ENCODE assay signal across 13 cellular contexts in genomic region chr19:18423258-18424020, GRCh38. TPM values are rescaled to one million over a fixed set of nuclear protein-coding genes. Genes with fewer than 3 reads are reported as not detected.
A peak's percentile ranks its signal among the peaks of the same experiment; 100 is the strongest.
DNase-seq lines count a peak whose midpoint lies in the region; ATAC-seq, FAIRE-seq and TF ChIP-seq lines count a peak whose summit lies in the region.
"Had no signal": no experiment of that assay in that cellular context is flagged by ENCODE, and none has a peak within 500 bp of the region (broad histone marks: within the 10 kb centered on the region; RNA-seq: fewer than 3 reads in every experiment).

No MANE protein-coding gene starts in this region.

- H3K18ac ChIP-seq in H1 (ENCODE audit: extremely low read depth, low read length) (no peak overlapping the region; the same call in 1 of the 2 replicates), H9 (ENCODE audit: insufficient read length, low read depth, low read length) (no peak overlapping the region)

- 85% methylated on average over 21 of the region's 21 CpGs; no CpG with 5 or more reads in 1 of the 2 experiments for WGBS in H1 (ENCODE audit: extremely low coverage in 1 of 2, insufficient coverage in 1 of 2, insufficient read length in 1 of 2, insufficient replicate concordance in 2 of 2, low coverage in 1 of 2, low lambda C conversion rate in 2 of 2, missing lambda C conversion rate in 1 of 2), 2 experiments
- WGBS in H9 (ENCODE audit: extremely low coverage, insufficient read length, low lambda C conversion rate), result no CpG with 5 or more reads among the region's 21 CpGs
- WGBS in prostate gland, result 82% methylated on average over 21 of the region's 21 CpGs

- peaks cover under 1 to 18% (median 14%) of the 10 kb centered on the region in 4 experiments for H3K27me3 ChIP-seq in H1 (replicated peaks in 1 of 4; ENCODE audit: control insufficient read depth in 3 of 4, extremely low read depth in 1 of 4, insufficient read depth in 3 of 4, low read length in 3 of 4)
- H3K27me3 ChIP-seq in H9 (ENCODE audit: insufficient read depth, low read length), result no peaks in the 10 kb centered on the region; the same call in 1 of the 2 replicates
- no peaks in the 10 kb centered on the region for H3K27me3 ChIP-seq in prostate gland (replicated peaks; ENCODE audit: insufficient read depth)

- H3K36me3 ChIP-seq in H1 (ENCODE audit: control insufficient read depth in 2 of 4, insufficient read depth in 4 of 4, low read length in 3 of 4) (no peaks in the 10 kb centered on the region), prostate gland (no peaks in the 10 kb centered on the region)
- H3K36me3 ChIP-seq: thoracic aorta had no signal

- no peak for ATAC-seq in T-cell (replicated peaks in 1 of 4)
- ATAC-seq in HG02938 (IDR thresholded peaks at IDR 0.05; ENCODE audit: unreplicated experiment), result no peak

- H3K56ac ChIP-seq in H1 (replicated peaks; ENCODE audit: insufficient read length, low read depth, low read length) (no peak overlapping the region), H9 (ENCODE audit: insufficient read length, low read depth, low read length) (no peak overlapping the region)

- H2AFZ ChIP-seq in H1 (ENCODE audit: low read length), result no peak overlapping the region
- H2AFZ ChIP-seq in H9 (ENCODE audit: low read length), result no peak overlapping the region

- H4K5ac ChIP-seq in H1 (ENCODE audit: insufficient read length, low read depth, low read length) (no peak overlapping the region), H9 (ENCODE audit: insufficient read length, low read depth, low read length) (no peak overlapping the region)

- H3K9ac ChIP-seq in H1 (replicated peaks in 1 of 4; ENCODE audit: extremely low read depth in 1 of 4, low read depth in 3 of 4, low read length in 3 of 4), result no peak overlapping the region
- H3K9ac ChIP-seq in H9 (ENCODE audit: extremely low read depth, insufficient read length, low read length), result no peak overlapping the region

- TF ChIP-seq POLR2A in H1 (IDR thresholded peaks at IDR 0.05; ENCODE audit: control extremely low read depth in 1 of 2, low read depth in 2 of 2, low read length in 2 of 2), result no peak
- no peak for TF ChIP-seq POLR2A in prostate gland (IDR thresholded peaks at IDR 0.05)

- peak overlapping the region; percentile 68 for H3K27ac Mint-ChIP-seq in T-helper 2 cell treated with Interferon-gamma antibody and Interleukin-4, amounts not matched to agents 5 μg/mL and 100 μg/mL, for 36 hours
- peak overlapping the region; percentile 82 to 95 for H3K27ac Mint-ChIP-seq in T-cell
- H3K27ac Mint-ChIP-seq in progenitor cell of endocrine pancreas, result peak overlapping the region; percentile 59
- H3K27ac Mint-ChIP-seq in H9, result peak overlapping the region in 1 of 3 experiments; percentile 76; a peak in 2 of 7 replicates

- H3K23ac ChIP-seq in H1 (ENCODE audit: insufficient read length), result no peak overlapping the region
- no peak overlapping the region for H3K23ac ChIP-seq in H9 (ENCODE audit: insufficient read length, low read depth, low read length)

- peaks cover 43% of the 10 kb centered on the region for H3K4me1 Mint-ChIP-seq in T-helper 2 cell treated with Interferon-gamma antibody and Interleukin-4, amounts not matched to agents 5 μg/mL and 100 μg/mL, for 36 hours (ENCODE audit: low read depth)
- peaks cover 53 to 71% (median 56%) of the 10 kb centered on the region in 3 donors for H3K4me1 Mint-ChIP-seq in T-cell
- H3K4me1 Mint-ChIP-seq in progenitor cell of endocrine pancreas (ENCODE audit: low read depth), result peaks cover 4% of the 10 kb centered on the region
- H3K4me1 Mint-ChIP-seq in H9, result peaks cover 43 to 54% of the 10 kb centered on the region in 2 experiments

- no peaks in the 10 kb centered on the region for H3K9me3 Mint-ChIP-seq in T-helper 2 cell treated with Interferon-gamma antibody and Interleukin-4, amounts not matched to agents 5 μg/mL and 100 μg/mL, for 36 hours
- no peaks in the 10 kb centered on the region for H3K9me3 Mint-ChIP-seq in T-cell
- H3K9me3 Mint-ChIP-seq in progenitor cell of endocrine pancreas (ENCODE audit: low read depth), result no peaks in the 10 kb centered on the region
- no peaks in the 10 kb centered on the region; a peak in 2 of 5 replicates for H3K9me3 Mint-ChIP-seq in H9

- H3K23me2 ChIP-seq in H1 (ENCODE audit: low read depth, low read length) (peaks cover 8% of the 10 kb centered on the region; the same call in 1 of the 2 replicates), H9 (ENCODE audit: insufficient read length, low read depth, low read length, poor library complexity, severe bottlenecking) (peaks cover 3% of the 10 kb centered on the region)

- H2BK5ac ChIP-seq in H1 (ENCODE audit: low read depth, low read length), result no peak overlapping the region
- H2BK5ac ChIP-seq in H9 (ENCODE audit: insufficient read length, low read length), result no peak overlapping the region

- peak overlapping the region; percentile 43; the same call in 1 of the 2 replicates for H2BK20ac ChIP-seq in H1 (ENCODE audit: low read length)
- H2BK20ac ChIP-seq in H9 (ENCODE audit: low read depth, low read length, poor library complexity, severe bottlenecking), result no peak overlapping the region

- no peaks in the 10 kb centered on the region for H3K9me3 ChIP-seq in H1 (ENCODE audit: insufficient read depth in 2 of 2, low read depth in 1 of 2, low read length in 1 of 2)
- no peaks in the 10 kb centered on the region for H3K9me3 ChIP-seq in H9 (ENCODE audit: control insufficient read depth, low read depth, low read length)
- no peaks in the 10 kb centered on the region for H3K9me3 ChIP-seq in prostate gland
- H3K9me3 ChIP-seq: thoracic aorta had no signal

- H3K27ac ChIP-seq in H1 (ENCODE audit: low read depth, low read length) (no peak overlapping the region), H9 (ENCODE audit: insufficient read length, low read depth, low read length) (no peak overlapping the region), prostate gland (no peak overlapping the region)

- no peak for DNase-seq in T-helper 2 cell treated with Interferon-gamma antibody and Interleukin-4, amounts not matched to agents 5 μg/mL and 100 μg/mL, for 36 hours (ENCODE audit: low spot score)
- DNase-seq in T-helper 2 cell, result no peak
- no peak for DNase-seq in T-cell
- DNase-seq in H1 (ENCODE audit: low read depth in 1 of 2, low spot score in 2 of 2), result no peak
- no peak for DNase-seq in progenitor cell of endocrine pancreas (ENCODE audit: low spot score, unreplicated experiment)
- DNase-seq in H9, result no peak
- no peak for DNase-seq in prostate gland (ENCODE audit: low spot score)
- DNase-seq: activated CD4-positive, CD25-positive, alpha-beta regulatory T cell treated with anti-CD3 and anti-CD28 coated beads, Interleukin-2, amount 50 U/mL, for 72 hours; Kasumi-1; NCI-H2029 treated with DMSO at 0.1 percent for 48 hours had no signal

- intact Hi-C loops in prostate gland (cut with DNase I), result no loop called here

- H4K8ac ChIP-seq in H1 (ENCODE audit: extremely low read depth, insufficient read depth, low read length) (peak overlapping the region; percentile 14; the same call in 1 of the 2 replicates), H9 (replicated peaks; ENCODE audit: insufficient read length, low read depth, low read length) (no peak overlapping the region)

- H2BK12ac ChIP-seq in H1 (ENCODE audit: low read depth, low read length) (peak overlapping the region; percentile 60; the same call in 1 of the 2 replicates), H9 (ENCODE audit: insufficient read length, low read depth, low read length) (no peak overlapping the region)

- TF ChIP-seq CTCF in H1 (IDR thresholded peaks at IDR 0.05; ENCODE audit: control extremely low read depth in 1 of 3, insufficient read depth in 1 of 3, low read depth in 1 of 3, low read length in 3 of 3) (no peak), progenitor cell of endocrine pancreas (IDR thresholded peaks at IDR 0.05; ENCODE audit: unreplicated experiment) (no peak), H9 (conservative IDR thresholded peaks at IDR 0.05) (no peak), prostate gland (IDR thresholded peaks at IDR 0.05) (no peak)

- H2AK5ac ChIP-seq in H1 (ENCODE audit: low read depth, low read length), result peak overlapping the region; percentile 75; the same call in 1 of the 2 replicates
- no peak overlapping the region for H2AK5ac ChIP-seq in H9 (ENCODE audit: insufficient read length, low read length)

- peaks cover 4 to 19% of the 10 kb centered on the region in 2 experiments for H4K20me1 ChIP-seq in H1 (replicated peaks in 1 of 2; ENCODE audit: control insufficient read depth in 1 of 2, insufficient read depth in 2 of 2, low read length in 2 of 2)
- no peaks in the 10 kb centered on the region for H4K20me1 ChIP-seq in H9 (ENCODE audit: control insufficient read depth, insufficient read depth, insufficient read length)

- no peak for TF ChIP-seq EP300 in H1 (IDR thresholded peaks at IDR 0.05; ENCODE audit: borderline replicate concordance in 1 of 2, low read depth in 2 of 2, low read length in 2 of 2)

- POLR2A ChIA-PET in T-cell (lab: Charles Lee), result no interaction called here
- POLR2A ChIA-PET in H1 (lab: Charles Lee; ENCODE audit: partially characterized antibody), result interaction anchor here (1.0 to 3.8 kb wide), 2 partner anchors 11 to 142 kb away, joined by 3 to 27 read pairs; partner anchors contain the start of gene JUND

- H3K79me1 ChIP-seq in H1 (ENCODE audit: low read depth, low read length) (peaks cover 3% of the 10 kb centered on the region; the same call in 1 of the 2 replicates), H9 (ENCODE audit: insufficient read depth, low read depth, low read length, poor library complexity, severe bottlenecking) (no peaks in the 10 kb centered on the region)

- peaks cover 14% of the 10 kb centered on the region for H3K36me3 Mint-ChIP-seq in T-helper 2 cell treated with Interferon-gamma antibody and Interleukin-4, amounts not matched to agents 5 μg/mL and 100 μg/mL, for 36 hours (ENCODE audit: low read depth)
- no peaks in the 10 kb centered on the region for H3K36me3 Mint-ChIP-seq in T-cell
- H3K36me3 Mint-ChIP-seq in progenitor cell of endocrine pancreas (ENCODE audit: insufficient read depth), result no peaks in the 10 kb centered on the region
- peaks cover 0 to 5% (median 0%) of the 10 kb centered on the region in 3 experiments; a peak in 1 of 7 replicates for H3K36me3 Mint-ChIP-seq in H9 (ENCODE audit: insufficient read depth in 1 of 3, low read depth in 3 of 3)

- CTCF ChIA-PET in T-cell (lab: Charles Lee), result no interaction called here
- CTCF ChIA-PET in H1 (lab: Charles Lee; ENCODE audit: partially characterized antibody), result interaction anchor here (1.0 to 4.1 kb wide), 5 partner anchors 13 to 95 kb away, joined by 4 to 30 read pairs (median 5); no protein-coding TSS in a partner anchor

- H2BK120ac ChIP-seq in H1 (replicated peaks; ENCODE audit: low read depth, low read length), result no peak overlapping the region
- H2BK120ac ChIP-seq in H9 (ENCODE audit: low read depth, low read length, poor library complexity, severe bottlenecking), result no peak overlapping the region

- H3K4me1 ChIP-seq in H1 (replicated peaks in 1 of 4; ENCODE audit: control insufficient read depth in 3 of 4, insufficient read depth in 4 of 4, low read length in 3 of 4) (peaks cover 0 to 32% (median 21%) of the 10 kb centered on the region in 4 experiments; a peak in 6 of 7 replicates), H9 (ENCODE audit: insufficient read depth, low read length) (peaks cover 4% of the 10 kb centered on the region; the same call in 1 of the 2 replicates), prostate gland (replicated peaks) (peaks cover 5% of the 10 kb centered on the region)

- H2BK15ac ChIP-seq in H1 (ENCODE audit: low read length) (0 out of 2 replicates have a peak overlapping the region, but pooled peaks have one; percentile 72), H9 (ENCODE audit: low read depth, low read length) (no peak overlapping the region)

- no peaks in the 10 kb centered on the region for H3K27me3 Mint-ChIP-seq in T-helper 2 cell treated with Interferon-gamma antibody and Interleukin-4, amounts not matched to agents 5 μg/mL and 100 μg/mL, for 36 hours (ENCODE audit: low read depth)
- H3K27me3 Mint-ChIP-seq in T-cell (peaks cover 0 to 3% of the 10 kb centered on the region in 2 donors), progenitor cell of endocrine pancreas (peaks cover 32% of the 10 kb centered on the region), H9 (ENCODE audit: low read depth) (peaks cover 38% of the 10 kb centered on the region)

- H3K4me3 Mint-ChIP-seq in T-helper 2 cell treated with Interferon-gamma antibody and Interleukin-4, amounts not matched to agents 5 μg/mL and 100 μg/mL, for 36 hours, result peak overlapping the region; percentile 98
- H3K4me3 Mint-ChIP-seq in T-cell (peak overlapping the region; percentile 31 to 89 (median 60)), progenitor cell of endocrine pancreas (ENCODE audit: low read depth) (no peak overlapping the region), H9 (peak overlapping the region in 1 of 2 experiments; percentile 38; a peak in 1 of 5 replicates)

- H3K4me2 ChIP-seq in H1 (ENCODE audit: insufficient read depth in 1 of 2, low read depth in 2 of 2, low read length in 2 of 2) (no peak overlapping the region), H9 (ENCODE audit: insufficient read depth, insufficient read length, low read length) (no peak overlapping the region)

- TF ChIP-seq RAD21 in H1 (IDR thresholded peaks at IDR 0.05 in 1 of 2, conservative IDR thresholded peaks at IDR 0.05 in 1 of 2; ENCODE audit: low read depth in 2 of 2, low read length in 2 of 2), result no peak

- peak overlapping the region; percentile 42 for H4K91ac ChIP-seq in H1 (replicated peaks; ENCODE audit: insufficient read length, low read length)
- H4K91ac ChIP-seq in H9 (ENCODE audit: insufficient read length, low read depth, low read length), result no peak overlapping the region

- H3T11ph ChIP-seq in H9 (ENCODE audit: low read length), result no peak overlapping the region

- H3K79me2 ChIP-seq in H1 (ENCODE audit: control insufficient read depth in 1 of 2, insufficient read depth in 2 of 2, low read length in 2 of 2), result peaks cover 0 to 4% of the 10 kb centered on the region in 2 experiments; a peak in 1 of 4 replicates
- no peaks in the 10 kb centered on the region for H3K79me2 ChIP-seq in H9 (ENCODE audit: insufficient read depth, low read length)

- H3K4me3 ChIP-seq in H1 (ENCODE audit: extremely low read depth in 1 of 4, insufficient read depth in 2 of 4, low read depth in 3 of 4, low read length in 4 of 4) (no peak overlapping the region; a peak in 1 of 8 replicates), prostate gland (no peak overlapping the region)
- H3K4me3 ChIP-seq: lung, thoracic aorta had no signal

- H3K14ac ChIP-seq in H1 (ENCODE audit: insufficient read length) (no peak overlapping the region), H9 (ENCODE audit: insufficient read depth, low read length) (no peak overlapping the region; the same call in 1 of the 2 replicates)

- no peak for FAIRE-seq in H1 (lab: Jason Lieb, UNC)

- H3K4ac ChIP-seq in H1 (replicated peaks; ENCODE audit: insufficient read length, low read depth, low read length), result peak overlapping the region; percentile 53
- H3K4ac ChIP-seq in H9 (ENCODE audit: low read depth, low read length), result no peak overlapping the region

RNA-seq across cellular contexts. Expression of gene SSBP4, which starts 4.2 kb away (rescaled TPM):
- total RNA-seq in T-cell (100 to 1,000 TPM in 4 of 5 donors, 10 to 100 TPM in 1; 71.3 to 127 (median 102) TPM), progenitor cell of endocrine pancreas (57.7 and 61.8 TPM in 2 replicates), H9 (2021) (46.1 and 50.0 TPM in 2 replicates), prostate gland (100 to 1,000 TPM in 1 of 2 donors, 10 to 100 TPM in 1; 71.5 to 120 TPM)
- total RNA-seq in H1 (2021; fragmentation: NEBNext Ultra II Directional; extraction: Animal tissue kit (Norgen Biotek cat#: 25700)), result 26.4 and 30.5 TPM in 2 replicates
- 33.7 and 51.3 TPM in 2 replicates for polyA plus RNA-seq in H1 (2011; rRNA removed)
- 28.5 TPM for polyA plus RNA-seq in H1 (2011; cell fraction: cytosol; rRNA removed)
- 60.9 TPM for polyA plus RNA-seq in H1 (2011; cell fraction: nucleus; rRNA removed)
- 11.5 to 29.1 TPM (median 22.0 TPM) in 4 replicates for polyA plus RNA-seq in H1 (2012, experiment 1 of 2)
- 26.6 TPM for polyA plus RNA-seq in H1 (2012, experiment 2 of 2)
- polyA plus RNA-seq in H1 (2013, experiment 1 of 2), result 40.7 TPM
- polyA plus RNA-seq in H1 (2013, experiment 2 of 2), result 42.3 TPM
- 1.9 and 3.2 TPM in 2 replicates for polyA minus RNA-seq in H1 (2011; rRNA and poly(A)+ RNA removed)
- polyA minus RNA-seq in H1 (2011; cell fraction: cytosol; rRNA and poly(A)+ RNA removed), result 25.3 TPM
- polyA minus RNA-seq in H1 (2011; cell fraction: nucleus; rRNA and poly(A)+ RNA removed), result 21.7 TPM

RNA-seq across cellular contexts. Expression of gene ISYNA1, which starts 14.5 kb away (rescaled TPM):
- total RNA-seq in T-cell, result 10 to 100 TPM; 38.3 to 59.8 (median 55.0) TPM
- total RNA-seq in H1 (2021; fragmentation: NEBNext Ultra II Directional; extraction: Animal tissue kit (Norgen Biotek cat#: 25700)), result 207 and 215 TPM in 2 replicates
- polyA plus RNA-seq in H1 (2011; rRNA removed), result 264 and 330 TPM in 2 replicates
- 164 TPM for polyA plus RNA-seq in H1 (2011; cell fraction: cytosol; rRNA removed)
- polyA plus RNA-seq in H1 (2011; cell fraction: nucleus; rRNA removed), result 558 TPM
- polyA plus RNA-seq in H1 (2012, experiment 1 of 2), result 147 to 255 TPM (median 231 TPM) in 4 replicates
- 269 TPM for polyA plus RNA-seq in H1 (2012, experiment 2 of 2)
- polyA plus RNA-seq in H1 (2013, experiment 1 of 2), result 172 TPM
- polyA plus RNA-seq in H1 (2013, experiment 2 of 2), result 158 TPM
- 67.7 and 79.7 TPM in 2 replicates for polyA minus RNA-seq in H1 (2011; rRNA and poly(A)+ RNA removed)
- polyA minus RNA-seq in H1 (2011; cell fraction: cytosol; rRNA and poly(A)+ RNA removed), result 153 TPM
- polyA minus RNA-seq in H1 (2011; cell fraction: nucleus; rRNA and poly(A)+ RNA removed), result 97.1 TPM
- 234 TPM in 2 replicates for total RNA-seq in progenitor cell of endocrine pancreas
- 241 and 255 TPM in 2 replicates for total RNA-seq in H9 (2021)
- 100 to 1,000 TPM in 1 of 2 donors, 10 to 100 TPM in 1; 71.6 to 690 TPM for total RNA-seq in prostate gland

RNA-seq across cellular contexts. Expression of gene LRRC25, which starts 26.0 kb away (rescaled TPM):
- total RNA-seq in T-cell, result under 1 TPM in 3 of 5 donors, not detected in 2; 0.16 to 0.33 (median 0.30) TPM
- total RNA-seq in H1 (2021; fragmentation: NEBNext Ultra II Directional; extraction: Animal tissue kit (Norgen Biotek cat#: 25700)), result 0.20 and 0.23 TPM in 2 replicates
- polyA plus RNA-seq in H1 (2011; rRNA removed), result 0.31 and 0.41 TPM in 2 replicates
- 0.35 TPM for polyA plus RNA-seq in H1 (2011; cell fraction: cytosol; rRNA removed)
- polyA plus RNA-seq in H1 (2011; cell fraction: nucleus; rRNA removed), result 0.30 TPM
- 0.09 to 0.29 TPM (median 0.19 TPM) in 3 of 4 replicates, not detected in the other for polyA plus RNA-seq in H1 (2012, experiment 1 of 2)
- polyA plus RNA-seq in H1 (2012, experiment 2 of 2), result 0.16 TPM
- 0.14 TPM for polyA plus RNA-seq in H1 (2013, experiment 1 of 2)
- 0.13 TPM for polyA plus RNA-seq in H1 (2013, experiment 2 of 2)
- polyA minus RNA-seq in H1 (2011; rRNA and poly(A)+ RNA removed), result 0.35 and 0.46 TPM in 2 replicates
- polyA minus RNA-seq in H1 (2011; cell fraction: cytosol; rRNA and poly(A)+ RNA removed), result not detected
- polyA minus RNA-seq in H1 (2011; cell fraction: nucleus; rRNA and poly(A)+ RNA removed), result not detected
- total RNA-seq in progenitor cell of endocrine pancreas, result not detected in 2 replicates
- total RNA-seq in H9 (2021), result 0.18 TPM in 1 of 2 replicates, not detected in the other
- total RNA-seq in prostate gland, result 1 to 10 TPM; 1.6 to 5.5 TPM

RNA-seq across cellular contexts. Expression of gene GDF15, which starts 37.5 kb away (rescaled TPM):
- total RNA-seq in T-cell, result 1 to 10 TPM in 3 of 5 donors, not detected in 2; 1.5 to 1.7 (median 1.5) TPM
- total RNA-seq in H1 (2021; fragmentation: NEBNext Ultra II Directional; extraction: Animal tissue kit (Norgen Biotek cat#: 25700)), result 4.1 and 5.0 TPM in 2 replicates
- polyA plus RNA-seq in H1 (2011; rRNA removed), result 8.5 and 18.8 TPM in 2 replicates
- 8.2 TPM for polyA plus RNA-seq in H1 (2011; cell fraction: cytosol; rRNA removed)
- polyA plus RNA-seq in H1 (2011; cell fraction: nucleus; rRNA removed), result 17.2 TPM
- polyA plus RNA-seq in H1 (2012, experiment 1 of 2), result 4.9 to 6.1 TPM (median 5.6 TPM) in 4 replicates
- polyA plus RNA-seq in H1 (2012, experiment 2 of 2), result 5.5 TPM
- 11.8 TPM for polyA plus RNA-seq in H1 (2013, experiment 1 of 2)
- 14.4 TPM for polyA plus RNA-seq in H1 (2013, experiment 2 of 2)
- polyA minus RNA-seq in H1 (2011; rRNA and poly(A)+ RNA removed), result 1.1 and 2.9 TPM in 2 replicates
- polyA minus RNA-seq in H1 (2011; cell fraction: cytosol; rRNA and poly(A)+ RNA removed), result 6.8 TPM
- 9.7 TPM for polyA minus RNA-seq in H1 (2011; cell fraction: nucleus; rRNA and poly(A)+ RNA removed)
- total RNA-seq in progenitor cell of endocrine pancreas, result 10.5 and 14.4 TPM in 2 replicates
- 5.7 and 7.0 TPM in 2 replicates for total RNA-seq in H9 (2021)
- total RNA-seq in prostate gland, result 100 to 1,000 TPM in 1 of 2 donors, 10 to 100 TPM in 1; 49.6 to 136 TPM
